In genomic region chr6:35427435-35427834, GRCh38 we compare ENCODE assay signal across 18 cellular contexts.
"Had no signal": no experiment of that assay in that cellular context is flagged by ENCODE, and none has a peak within 500 bp of the region (broad histone marks: within the 10 kb centered on the region; RNA-seq: fewer than 3 reads in every experiment).

No MANE protein-coding gene starts in this region.

- H3K27ac Mint-ChIP-seq: activated CD8-positive, alpha-beta memory T cell treated with anti-CD3 and anti-CD28 coated beads, Interleukin-2, amount 10 ng/mL, durations not matched to agents 7 days and 5 days; activated naive CD8-positive, alpha-beta T cell treated with anti-CD3 and anti-CD28 coated beads for 36 hours had no signal

- H3K4me1 Mint-ChIP-seq: activated CD8-positive, alpha-beta memory T cell treated with anti-CD3 and anti-CD28 coated beads, Interleukin-2, amount 10 ng/mL, durations not matched to agents 7 days and 5 days; activated naive CD8-positive, alpha-beta T cell treated with anti-CD3 and anti-CD28 coated beads for 36 hours had no signal

- H3K4me3 Mint-ChIP-seq: activated CD8-positive, alpha-beta memory T cell treated with anti-CD3 and anti-CD28 coated beads, Interleukin-2, amount 10 ng/mL, durations not matched to agents 7 days and 5 days; activated naive CD8-positive, alpha-beta T cell treated with anti-CD3 and anti-CD28 coated beads for 36 hours; activated T-cell treated with anti-CD3 and anti-CD28 coated beads, Interleukin-2, amount 50 U/mL, for 4 hours; neural crest cell had no signal

- H3K27me3 ChIP-seq: stomach had no signal

- H3K27ac ChIP-seq: parathyroid adenoma, skin epidermis, stomach had no signal

- H3K4me1 ChIP-seq: parathyroid adenoma had no signal

- FAIRE-seq: bronchial epithelial cell, colon, TTC549, urothelium cell line had no signal

- H2AFZ ChIP-seq: parathyroid adenoma had no signal

- DNase-seq: activated CD4-positive, alpha-beta T cell treated with anti-CD3 and anti-CD28 coated beads, Interleukin-2, amount 50 U/mL, for 4 hours; activated CD4-positive, CD25-positive, alpha-beta regulatory T cell treated with anti-CD3 and anti-CD28 coated beads, Interleukin-2, amount 50 U/mL, for 72 hours; activated CD8-positive, alpha-beta memory T cell treated with anti-CD3 and anti-CD28 coated beads, Interleukin-2, amount 10 ng/mL, durations not matched to agents 7 days and 5 days; activated effector memory CD4-positive, alpha-beta T cell treated with anti-CD3 and anti-CD28 coated beads, Interleukin-2, amount 50 U/mL, for 16 hours; activated naive CD8-positive, alpha-beta T cell treated with anti-CD3 and anti-CD28 coated beads for 36 hours; activated T-cell treated with anti-CD3 and anti-CD28 coated beads, Interleukin-2, amount 50 U/mL, for 4 hours; anterior cingulate cortex; hippocampal formation; left ventricle myocardium superior; stimulated activated CD4-positive, alpha-beta T cell treated with anti-CD3 and anti-CD28 coated beads, Interleukin-4, amount 100 ng/mL, for 4 hours; stomach had no signal

- H3K9ac ChIP-seq: parathyroid adenoma had no signal

- ATAC-seq: activated CD8-positive, alpha-beta memory T cell treated with anti-CD3 and anti-CD28 coated beads, Interleukin-2, amount 10 ng/mL, durations not matched to agents 7 days and 5 days; activated T-cell treated with anti-CD3 and anti-CD28 coated beads, Interleukin-2, amount 50 U/mL, for 4 hours; left ventricle myocardium superior had no signal

- H3K4me3 ChIP-seq: skin epidermis, stomach had no signal

- H3K27me3 Mint-ChIP-seq: activated CD8-positive, alpha-beta memory T cell treated with anti-CD3 and anti-CD28 coated beads, Interleukin-2, amount 10 ng/mL, durations not matched to agents 7 days and 5 days; activated naive CD8-positive, alpha-beta T cell treated with anti-CD3 and anti-CD28 coated beads for 36 hours had no signal

- H3K79me2 ChIP-seq: parathyroid adenoma had no signal
